Comparison of ENCODE assay signal across 29 cellular contexts in the genomic region with DNA sequence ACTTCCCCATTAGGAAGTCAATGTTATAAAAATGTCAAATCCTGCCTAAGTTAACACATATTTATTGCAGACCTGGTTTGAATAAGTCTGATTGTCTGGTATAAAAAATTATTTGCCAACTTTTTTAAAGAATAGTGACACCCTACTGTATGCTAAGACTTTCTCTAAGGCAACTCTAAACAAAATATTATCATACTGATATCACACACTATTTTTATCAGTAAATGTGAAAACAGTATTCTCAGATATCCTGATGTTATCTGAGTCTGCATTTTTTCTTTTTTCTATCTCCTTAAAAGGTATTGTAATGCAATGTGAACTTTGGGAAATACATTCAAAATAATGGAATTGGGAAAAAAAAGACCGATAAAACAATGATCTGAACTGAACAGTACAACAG.
"Had no signal": no experiment of that assay in that cellular context is flagged by ENCODE, and none has a peak within 500 bp of the region (broad histone marks: within the 10 kb centered on the region; RNA-seq: fewer than 3 reads in every experiment).

No MANE protein-coding gene starts in this region.

- H3K9me3 Mint-ChIP-seq: activated naive CD4-positive, alpha-beta T cell treated with anti-CD3 and anti-CD28 coated beads, Interleukin-2, amount 10 ng/mL, durations not matched to agents 7 days and 5 days; activated naive CD8-positive, alpha-beta T cell treated with anti-CD3 and anti-CD28 coated beads, Interleukin-2, amount 10 ng/mL, durations not matched to agents 7 days and 5 days; natural killer cell; neural progenitor cell had no signal

- H3K27ac Mint-ChIP-seq: activated naive CD4-positive, alpha-beta T cell treated with anti-CD3 and anti-CD28 coated beads, Interleukin-2, amount 10 ng/mL, durations not matched to agents 7 days and 5 days; activated naive CD8-positive, alpha-beta T cell treated with anti-CD3 and anti-CD28 coated beads, Interleukin-2, amount 10 ng/mL, durations not matched to agents 7 days and 5 days; natural killer cell; neural progenitor cell had no signal

- H3K9me3 ChIP-seq: breast epithelium, colonic mucosa, left ventricle myocardium inferior, spleen, suprapubic skin, transverse colon had no signal

- DNase-seq: activated CD4-positive, alpha-beta T cell treated with anti-CD3 and anti-CD28 coated beads for 4 hours; activated CD4-positive, alpha-beta T cell treated with anti-CD3 and anti-CD28 coated beads, Interleukin-2, amount 50 U/mL, for 48 hours; activated CD8-positive, alpha-beta memory T cell treated with anti-CD3 and anti-CD28 coated beads for 24 hours; activated gamma-delta T cell; activated naive CD4-positive, alpha-beta T cell treated with anti-CD3 and anti-CD28 coated beads, Interleukin-2, amount 10 ng/mL, durations not matched to agents 7 days and 5 days; activated naive CD8-positive, alpha-beta T cell treated with anti-CD3 and anti-CD28 coated beads, Interleukin-2, amount 10 ng/mL, durations not matched to agents 7 days and 5 days; central memory CD4-positive, alpha-beta T cell; colonic mucosa; dorsolateral prefrontal cortex; effector memory CD4-positive, alpha-beta T cell; head of caudate nucleus; left ventricle myocardium inferior; mesendoderm; natural killer cell; occipital lobe; posterior cingulate gyrus; right cardiac atrium; spleen; stimulated activated naive CD4-positive, alpha-beta T cell; T-helper 1 cell; transverse colon had no signal

- ATAC-seq: natural killer cell, right cardiac atrium had no signal

- H3K4me3 ChIP-seq: breast epithelium, colonic mucosa, dorsolateral prefrontal cortex, left ventricle myocardium inferior, lung, neural progenitor cell, spleen, suprapubic skin, transverse colon had no signal

- H3K4me1 ChIP-seq: breast epithelium, colonic mucosa had no signal

- H3K36me3 ChIP-seq: breast epithelium, colonic mucosa, left ventricle myocardium inferior, neural progenitor cell, transverse colon had no signal

- H3K36me3 Mint-ChIP-seq: neural progenitor cell had no signal

- H3K27ac ChIP-seq: breast epithelium, colonic mucosa, left ventricle myocardium inferior, neural progenitor cell, suprapubic skin, transverse colon, VCaP had no signal

- H3K4me3 Mint-ChIP-seq: activated naive CD4-positive, alpha-beta T cell treated with anti-CD3 and anti-CD28 coated beads, Interleukin-2, amount 10 ng/mL, durations not matched to agents 7 days and 5 days; activated naive CD8-positive, alpha-beta T cell treated with anti-CD3 and anti-CD28 coated beads, Interleukin-2, amount 10 ng/mL, durations not matched to agents 7 days and 5 days; natural killer cell; neural progenitor cell had no signal

- H3K27me3 Mint-ChIP-seq: activated naive CD4-positive, alpha-beta T cell treated with anti-CD3 and anti-CD28 coated beads, Interleukin-2, amount 10 ng/mL, durations not matched to agents 7 days and 5 days; activated naive CD8-positive, alpha-beta T cell treated with anti-CD3 and anti-CD28 coated beads, Interleukin-2, amount 10 ng/mL, durations not matched to agents 7 days and 5 days had no signal

- FAIRE-seq: islet of Langerhans, TTC549, urothelium cell line had no signal

- H3K27me3 ChIP-seq: breast epithelium, colonic mucosa, dorsolateral prefrontal cortex, neural progenitor cell, spleen, suprapubic skin, transverse colon had no signal
